8 cellular contexts compared by ENCODE assay signal in the genomic region with DNA sequence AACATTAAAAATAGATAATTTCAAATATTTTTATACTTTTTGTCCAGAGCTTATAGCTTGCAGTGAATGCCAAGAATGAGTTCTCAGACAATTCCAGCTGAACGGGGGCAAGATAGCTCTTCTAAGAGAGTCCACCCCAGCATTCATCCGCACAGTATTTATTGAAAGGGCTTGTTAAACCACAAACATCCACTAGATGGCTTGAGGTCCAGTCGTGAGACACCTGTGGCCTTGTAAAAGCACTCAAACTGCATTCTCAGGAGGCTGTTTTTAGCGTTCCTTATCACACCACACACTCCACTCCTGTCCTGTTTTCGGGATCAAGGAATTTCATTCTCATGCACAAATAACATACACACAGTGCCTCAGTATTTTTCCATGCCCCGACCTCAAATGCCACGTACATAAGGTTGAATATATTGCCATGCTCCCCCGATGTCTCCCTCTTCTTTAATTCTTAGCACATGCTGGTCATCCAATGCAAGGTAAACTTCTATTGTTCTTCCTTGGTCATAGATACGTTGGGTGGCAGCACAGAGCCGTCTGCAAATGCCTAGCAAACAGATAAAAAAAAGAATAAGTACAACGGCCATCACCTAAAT. TPM values are rescaled to one million over a fixed set of nuclear protein-coding genes. Genes with fewer than 3 reads are reported as not detected.
DNase-seq lines count a peak whose midpoint lies in the region; ATAC-seq and TF ChIP-seq lines count a peak whose summit lies in the region.

No MANE protein-coding gene starts in this region.

- H3K27ac ChIP-seq in cardiac muscle cell (peak overlapping the region; percentile 87), thoracic aorta (peak overlapping the region in 1 of 2 donors; percentile 52)
- no peak overlapping the region for H3K27ac ChIP-seq in CD8-positive, alpha-beta memory T cell (ENCODE audit: low read depth, low read length)

- no peaks in the 10 kb centered on the region for H3K9me3 ChIP-seq in cardiac muscle cell (ENCODE audit: low read depth)
- no peaks in the 10 kb centered on the region for H3K9me3 ChIP-seq in thoracic aorta
- no peaks in the 10 kb centered on the region for H3K9me3 ChIP-seq in CD8-positive, alpha-beta memory T cell (ENCODE audit: low read length)

- peak; percentile 42 for TF ChIP-seq CTCF in GM12865 (IDR thresholded peaks at IDR 0.05; ENCODE audit: insufficient read depth, low read depth, low read length, missing control alignments)
- peak; percentile 64 for TF ChIP-seq CTCF in cardiac muscle cell (IDR thresholded peaks at IDR 0.05; ENCODE audit: low read depth, low read length)
- TF ChIP-seq CTCF in thoracic aorta (IDR thresholded peaks at IDR 0.05), result peak; percentile 67

- H3K36me3 ChIP-seq in cardiac muscle cell (peaks cover 12% of the 10 kb centered on the region), thoracic aorta (peaks cover 6% of the 10 kb centered on the region)
- peaks cover 20% of the 10 kb centered on the region for H3K36me3 ChIP-seq in CD8-positive, alpha-beta memory T cell (ENCODE audit: insufficient read depth, low read length)

- no peaks in the 10 kb centered on the region for H3K27me3 Mint-ChIP-seq in CD8-positive, alpha-beta memory T cell

- peaks cover 65% of the 10 kb centered on the region for H3K4me1 ChIP-seq in cardiac muscle cell (ENCODE audit: low read depth)
- H3K4me1 ChIP-seq in thoracic aorta (ENCODE audit: control insufficient read depth in 1 of 2, low read depth in 2 of 2), result no peaks in the 10 kb centered on the region
- H3K4me1 ChIP-seq in CD8-positive, alpha-beta memory T cell (ENCODE audit: insufficient read depth, low read length), result no peaks in the 10 kb centered on the region

- H3K4me3 Mint-ChIP-seq in CD8-positive, alpha-beta memory T cell, result no peak overlapping the region

- H3K4me1 Mint-ChIP-seq in CD8-positive, alpha-beta memory T cell, result peaks cover 0 to 10% (median 0%) of the 10 kb centered on the region in 3 donors

- peaks cover 35 to 89% (median 46%) of the 10 kb centered on the region in 3 donors for H3K36me3 Mint-ChIP-seq in CD8-positive, alpha-beta memory T cell

- ATAC-seq in thoracic aorta (ENCODE audit: insufficient number of reproducible peaks, low FRiP score, low read depth) (no peak), GM21360 (IDR thresholded peaks at IDR 0.05; ENCODE audit: unreplicated experiment) (no peak), GM21381 (IDR thresholded peaks at IDR 0.05; ENCODE audit: unreplicated experiment) (no peak)

- no peak overlapping the region for H3K4me3 ChIP-seq in GM12865 (ENCODE audit: low read depth, low read length)
- no peak overlapping the region for H3K4me3 ChIP-seq in cardiac muscle cell
- H3K4me3 ChIP-seq in thoracic aorta, result no peak overlapping the region
- no peak overlapping the region for H3K4me3 ChIP-seq in CD8-positive, alpha-beta memory T cell (ENCODE audit: low read length)

- CTCF ChIA-PET in CD8-positive, alpha-beta memory T cell (lab: Charles Lee), result interaction anchor here (1.1 kb wide), 1 partner anchor 33 kb away, joined by 3 read pairs; no protein-coding TSS in a partner anchor

- DNase-seq in GM12865 (ENCODE audit: low read depth) (peak; percentile 48), HT1080 (ENCODE audit: low read depth) (peak; percentile 34), SK-N-DZ (ENCODE audit: low spot score) (peak; percentile 41), cardiac muscle cell (ENCODE audit: low read depth in 1 of 2, low spot score in 1 of 2) (peak; percentile 44 to 90), thoracic aorta (ENCODE audit: low spot score) (no peak)
- DNase-seq in CD8-positive, alpha-beta memory T cell, result no peak

- H3K9me3 Mint-ChIP-seq in CD8-positive, alpha-beta memory T cell, result peaks cover 2 to 7% (median 4%) of the 10 kb centered on the region in 5 donors

- POLR2A ChIA-PET in CD8-positive, alpha-beta memory T cell (lab: Charles Lee), result no interaction called here

- no peaks in the 10 kb centered on the region for H3K27me3 ChIP-seq in cardiac muscle cell
- H3K27me3 ChIP-seq in thoracic aorta (replicated peaks; ENCODE audit: insufficient read depth), result no peaks in the 10 kb centered on the region
- no peaks in the 10 kb centered on the region for H3K27me3 ChIP-seq in CD8-positive, alpha-beta memory T cell (ENCODE audit: insufficient read depth, low read length, poor library complexity, severe bottlenecking)

- H3K27ac Mint-ChIP-seq in CD8-positive, alpha-beta memory T cell, result no peak overlapping the region

RNA-seq across cellular contexts. Expression of a gene that starts 47.4 kb away (rescaled TPM):
- total RNA-seq in HT1080 (2014; rRNA removed; shearing (Covaris generic)), result 84.6 and 84.7 TPM in 2 replicates
- 67.8 and 83.9 TPM in 2 replicates for polyA plus RNA-seq in HT1080 (2015; cell fraction: cytosol; rRNA removed)
- 107 and 114 TPM in 2 replicates for polyA plus RNA-seq in HT1080 (2015; cell fraction: nucleus; rRNA removed)
- 44.5 and 60.7 TPM in 2 replicates for polyA plus RNA-seq in SK-N-DZ (2014; cell fraction: cytosol; rRNA removed)
- 72.3 and 80.9 TPM in 2 replicates for polyA plus RNA-seq in SK-N-DZ (2014; cell fraction: nucleus; rRNA removed)
- total RNA-seq in cardiac muscle cell (76.4 and 84.7 TPM in 2 replicates), thoracic aorta (10 to 100 TPM; 72.0 to 75.6 TPM)
- 74.6 and 95.8 TPM in 2 replicates for polyA plus RNA-seq in cardiac muscle cell
- total RNA-seq in CD8-positive, alpha-beta memory T cell, result 10 to 100 TPM; 76.0 to 78.4 TPM
- polyA plus RNA-seq in CD8-positive, alpha-beta memory T cell, result 53.2 TPM

Comparison
In these comparisons a context has a peak if more than half of its experiments do, and no peak if none do; other contexts are left out.
1. DNase-seq: peak in GM12865 (single experiment), HT1080 (single experiment), SK-N-DZ (single experiment) and cardiac muscle cell (2 of 2); none in thoracic aorta (single experiment) and CD8-positive, alpha-beta memory T cell (0 of 5).
2. Peak in every context shown above with its lines, with median percentiles within 50 percentile points of each other: CTCF ChIP-seq.